30 cellular contexts compared by ENCODE assay signal in genomic region chr15:76843269-76843668, GRCh38.
"Had no signal": no experiment of that assay in that cellular context is flagged by ENCODE, and none has a peak within 500 bp of the region (broad histone marks: within the 10 kb centered on the region; RNA-seq: fewer than 3 reads in every experiment).

No MANE protein-coding gene starts in this region.

- H3K27me3 Mint-ChIP-seq: activated CD4-positive, alpha-beta memory T cell treated with anti-CD3 and anti-CD28 coated beads for 36 hours; activated CD4-positive, alpha-beta T cell treated with anti-CD3 and anti-CD28 coated beads for 36 hours; activated CD4-positive, alpha-beta T cell treated with anti-CD3 and anti-CD28 coated beads, Interleukin-2, amount 10 ng/mL, durations not matched to agents 24 days and 14 days; activated naive CD4-positive, alpha-beta T cell treated with anti-CD3 and anti-CD28 coated beads, Interleukin-2, amount 10 ng/mL, durations not matched to agents 7 days and 5 days; activated naive CD8-positive, alpha-beta T cell treated with anti-CD3 and anti-CD28 coated beads, Interleukin-2, amount 10 ng/mL, durations not matched to agents 7 days and 5 days; activated T-cell treated with anti-CD3 and anti-CD28 coated beads, Interleukin-2, amount 50 U/mL, for 24 hours; brain had no signal

- H3K4me1 ChIP-seq: ascending aorta, breast epithelium, colonic mucosa, esophagus squamous epithelium, gastroesophageal sphincter had no signal

- FAIRE-seq: endometrium, endothelial cell of umbilical vein had no signal

- H3K4me1 Mint-ChIP-seq: activated naive CD4-positive, alpha-beta T cell treated with anti-CD3 and anti-CD28 coated beads, Interleukin-2, amount 10 ng/mL, durations not matched to agents 7 days and 5 days; brain had no signal

- ATAC-seq: activated CD4-positive, alpha-beta T cell treated with anti-CD3 and anti-CD28 coated beads for 36 hours; activated naive CD4-positive, alpha-beta T cell treated with anti-CD3 and anti-CD28 coated beads, Interleukin-2, amount 50 U/mL, for 72 hours; activated T-cell treated with anti-CD3 and anti-CD28 coated beads, Interleukin-2, amount 50 U/mL, for 72 hours; gastroesophageal sphincter had no signal

- H3K27ac ChIP-seq: ascending aorta, breast epithelium, cardiac muscle cell, colonic mucosa, epithelial cell of prostate, esophagus squamous epithelium, gastroesophageal sphincter had no signal

- DNase-seq: activated CD4-positive, alpha-beta memory T cell treated with anti-CD3 and anti-CD28 coated beads for 36 hours; activated CD4-positive, alpha-beta T cell treated with anti-CD3 and anti-CD28 coated beads for 36 hours; activated CD4-positive, alpha-beta T cell treated with anti-CD3 and anti-CD28 coated beads, Interleukin-2, amount 10 ng/mL, durations not matched to agents 24 days and 14 days; activated CD4-positive, CD25-positive, alpha-beta regulatory T cell; activated CD4-positive, CD25-positive, alpha-beta regulatory T cell treated with anti-CD3 and anti-CD28 coated beads, Interleukin-2, amount 50 U/mL, for 72 hours; activated CD8-positive, alpha-beta memory T cell treated with anti-CD3 and anti-CD28 coated beads, Interleukin-2, amount 50 U/mL, for 48 hours; activated gamma-delta T cell; activated naive CD4-positive, alpha-beta T cell; activated naive CD4-positive, alpha-beta T cell treated with anti-CD3 and anti-CD28 coated beads, Interleukin-2, amount 10 ng/mL, durations not matched to agents 7 days and 5 days; activated naive CD8-positive, alpha-beta T cell treated with anti-CD3 and anti-CD28 coated beads, Interleukin-2, amount 10 ng/mL, durations not matched to agents 7 days and 5 days; activated T-cell treated with anti-CD3 and anti-CD28 coated beads for 4 hours; activated T-cell treated with anti-CD3 and anti-CD28 coated beads, Interleukin-2, amount 50 U/mL, for 24 hours; activated T-cell treated with anti-CD3 and anti-CD28 coated beads, Interleukin-2, amount 50 U/mL, for 72 hours; central memory CD4-positive, alpha-beta T cell; cerebellar nuclear complex; colonic mucosa; effector CD8-positive, alpha-beta T cell; esophagus squamous epithelium; foreskin melanocyte; head of caudate nucleus; T-helper 2 cell had no signal

- H3K9me3 ChIP-seq: ascending aorta, breast epithelium, colonic mucosa, esophagus squamous epithelium, gastroesophageal sphincter had no signal

- H3K4me3 Mint-ChIP-seq: activated CD4-positive, alpha-beta memory T cell treated with anti-CD3 and anti-CD28 coated beads for 36 hours; activated CD4-positive, alpha-beta T cell treated with anti-CD3 and anti-CD28 coated beads for 36 hours; activated CD4-positive, alpha-beta T cell treated with anti-CD3 and anti-CD28 coated beads, Interleukin-2, amount 10 ng/mL, durations not matched to agents 24 days and 14 days; activated naive CD4-positive, alpha-beta T cell treated with anti-CD3 and anti-CD28 coated beads, Interleukin-2, amount 10 ng/mL, durations not matched to agents 7 days and 5 days; activated naive CD8-positive, alpha-beta T cell treated with anti-CD3 and anti-CD28 coated beads, Interleukin-2, amount 10 ng/mL, durations not matched to agents 7 days and 5 days; activated T-cell treated with anti-CD3 and anti-CD28 coated beads, Interleukin-2, amount 50 U/mL, for 24 hours; activated T-cell treated with anti-CD3 and anti-CD28 coated beads, Interleukin-2, amount 50 U/mL, for 72 hours; brain had no signal

- H3K36me3 ChIP-seq: ascending aorta, breast epithelium, cardiac muscle cell, colonic mucosa, gastroesophageal sphincter had no signal

- H3K27ac Mint-ChIP-seq: activated CD4-positive, alpha-beta memory T cell treated with anti-CD3 and anti-CD28 coated beads for 36 hours; activated CD4-positive, alpha-beta T cell treated with anti-CD3 and anti-CD28 coated beads for 36 hours; activated CD4-positive, alpha-beta T cell treated with anti-CD3 and anti-CD28 coated beads, Interleukin-2, amount 10 ng/mL, durations not matched to agents 24 days and 14 days; activated naive CD4-positive, alpha-beta T cell treated with anti-CD3 and anti-CD28 coated beads, Interleukin-2, amount 10 ng/mL, durations not matched to agents 7 days and 5 days; activated naive CD4-positive, alpha-beta T cell treated with anti-CD3 and anti-CD28 coated beads, Interleukin-2, amount 50 U/mL, for 72 hours; activated naive CD8-positive, alpha-beta T cell treated with anti-CD3 and anti-CD28 coated beads, Interleukin-2, amount 10 ng/mL, durations not matched to agents 7 days and 5 days; activated T-cell treated with anti-CD3 and anti-CD28 coated beads, Interleukin-2, amount 50 U/mL, for 24 hours; activated T-cell treated with anti-CD3 and anti-CD28 coated beads, Interleukin-2, amount 50 U/mL, for 72 hours; brain had no signal

- H3K4me3 ChIP-seq: ascending aorta, breast epithelium, cardiac muscle cell, colonic mucosa, esophagus squamous epithelium, gastroesophageal sphincter had no signal

- H3K9me3 Mint-ChIP-seq: activated CD4-positive, alpha-beta memory T cell treated with anti-CD3 and anti-CD28 coated beads for 36 hours; activated CD4-positive, alpha-beta T cell treated with anti-CD3 and anti-CD28 coated beads, Interleukin-2, amount 10 ng/mL, durations not matched to agents 24 days and 14 days; activated naive CD4-positive, alpha-beta T cell treated with anti-CD3 and anti-CD28 coated beads, Interleukin-2, amount 10 ng/mL, durations not matched to agents 7 days and 5 days; activated naive CD4-positive, alpha-beta T cell treated with anti-CD3 and anti-CD28 coated beads, Interleukin-2, amount 50 U/mL, for 72 hours; activated naive CD8-positive, alpha-beta T cell treated with anti-CD3 and anti-CD28 coated beads, Interleukin-2, amount 10 ng/mL, durations not matched to agents 7 days and 5 days; activated T-cell treated with anti-CD3 and anti-CD28 coated beads, Interleukin-2, amount 50 U/mL, for 24 hours; activated T-cell treated with anti-CD3 and anti-CD28 coated beads, Interleukin-2, amount 50 U/mL, for 72 hours had no signal

- H3K27me3 ChIP-seq: ascending aorta, breast epithelium, cardiac muscle cell, colonic mucosa, esophagus squamous epithelium, gastroesophageal sphincter had no signal
